29 cellular contexts compared by ENCODE assay signal in the genomic region with DNA sequence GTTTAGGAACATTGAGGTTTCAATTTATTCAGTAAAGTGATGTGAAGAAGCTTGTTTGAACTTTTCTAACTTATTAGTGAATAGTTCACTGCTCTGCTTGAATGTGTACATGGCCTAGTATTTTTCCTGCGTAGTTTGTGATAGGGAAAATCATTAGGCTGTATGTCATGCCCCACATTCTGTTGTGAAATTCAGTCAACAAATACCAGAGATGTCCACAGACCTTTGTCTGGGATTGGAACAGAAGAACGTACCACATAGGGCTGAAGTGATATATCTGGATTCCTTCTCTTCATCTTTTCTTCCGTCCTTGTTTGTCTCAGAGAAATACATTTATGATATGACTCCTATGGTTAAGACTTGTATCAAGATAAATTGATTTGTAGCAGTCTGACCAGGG.
"Had no signal": no experiment of that assay in that cellular context is flagged by ENCODE, and none has a peak within 500 bp of the region (broad histone marks: within the 10 kb centered on the region; RNA-seq: fewer than 3 reads in every experiment).

No MANE protein-coding gene starts in this region.

- H3K9me3 ChIP-seq: adrenal gland, ascending aorta, esophagus muscularis mucosa, gastrocnemius medialis, heart left ventricle had no signal

- FAIRE-seq: bronchial epithelial cell had no signal

- H3K4me1 ChIP-seq: adrenal gland, ascending aorta, esophagus muscularis mucosa, foreskin keratinocyte, gastrocnemius medialis had no signal

- H3K4me3 ChIP-seq: adrenal gland, ascending aorta, esophagus muscularis mucosa, gastrocnemius medialis, heart left ventricle had no signal

- ATAC-seq: activated CD4-positive, alpha-beta T cell treated with anti-CD3 and anti-CD28 coated beads for 36 hours; activated CD8-positive, alpha-beta memory T cell treated with anti-CD3 and anti-CD28 coated beads, Interleukin-2, amount 10 ng/mL, durations not matched to agents 7 days and 5 days; activated CD8-positive, alpha-beta T cell treated with anti-CD3 and anti-CD28 coated beads, Interleukin-2, amount 10 ng/mL, durations not matched to agents 7 days and 5 days; activated naive CD8-positive, alpha-beta T cell treated with anti-CD3 and anti-CD28 coated beads, Interleukin-2, amount 50 U/mL, for 24 hours; effector memory CD8-positive, alpha-beta T cell; foreskin keratinocyte; gastrocnemius medialis; heart left ventricle had no signal

- H3K27ac ChIP-seq: adrenal gland, ascending aorta, brain microvascular endothelial cell, esophagus muscularis mucosa, foreskin keratinocyte, gastrocnemius medialis, heart left ventricle had no signal

- DNase-seq: activated CD4-positive, alpha-beta memory T cell treated with anti-CD3 and anti-CD28 coated beads for 36 hours; activated CD4-positive, alpha-beta T cell treated with anti-CD3 and anti-CD28 coated beads for 36 hours; activated CD4-positive, alpha-beta T cell treated with anti-CD3 and anti-CD28 coated beads, Interleukin-2, amount 10 ng/mL, durations not matched to agents 24 days and 14 days; activated CD4-positive, CD25-positive, alpha-beta regulatory T cell; activated CD4-positive, CD25-positive, alpha-beta regulatory T cell treated with anti-CD3 and anti-CD28 coated beads, Interleukin-2, amount 50 U/mL, for 72 hours; activated CD8-positive, alpha-beta memory T cell treated with anti-CD3 and anti-CD28 coated beads, Interleukin-2, amount 10 ng/mL, durations not matched to agents 7 days and 5 days; activated CD8-positive, alpha-beta memory T cell treated with anti-CD3 and anti-CD28 coated beads, Interleukin-2, amount 50 U/mL, for 4 hours; activated CD8-positive, alpha-beta T cell treated with anti-CD3 and anti-CD28 coated beads, Interleukin-2, amount 10 ng/mL, durations not matched to agents 7 days and 5 days; activated effector memory CD4-positive, alpha-beta T cell treated with anti-CD3 and anti-CD28 coated beads, Interleukin-2, amount 50 U/mL, for 16 hours; activated naive CD4-positive, alpha-beta T cell treated with anti-CD3 and anti-CD28 coated beads for 36 hours; activated naive CD8-positive, alpha-beta T cell treated with anti-CD3 and anti-CD28 coated beads for 36 hours; activated naive CD8-positive, alpha-beta T cell treated with anti-CD3 and anti-CD28 coated beads, Interleukin-2, amount 50 U/mL, for 24 hours; activated T-cell treated with anti-CD3 and anti-CD28 coated beads, Interleukin-2, amount 50 U/mL, for 1 hour; activated T-cell treated with anti-CD3 and anti-CD28 coated beads, Interleukin-2, amount 50 U/mL, for 48 hours; adrenal gland; brain microvascular endothelial cell; cortex of kidney; dermis blood vessel endothelial cell; effector CD4-positive, alpha-beta T cell; effector memory CD8-positive, alpha-beta T cell; erythroblast; foreskin keratinocyte; gastrocnemius medialis; glutamatergic neuron; heart left ventricle; T-helper 2 cell had no signal
